ENCODE assay signal across 21 cellular contexts in the genomic region with DNA sequence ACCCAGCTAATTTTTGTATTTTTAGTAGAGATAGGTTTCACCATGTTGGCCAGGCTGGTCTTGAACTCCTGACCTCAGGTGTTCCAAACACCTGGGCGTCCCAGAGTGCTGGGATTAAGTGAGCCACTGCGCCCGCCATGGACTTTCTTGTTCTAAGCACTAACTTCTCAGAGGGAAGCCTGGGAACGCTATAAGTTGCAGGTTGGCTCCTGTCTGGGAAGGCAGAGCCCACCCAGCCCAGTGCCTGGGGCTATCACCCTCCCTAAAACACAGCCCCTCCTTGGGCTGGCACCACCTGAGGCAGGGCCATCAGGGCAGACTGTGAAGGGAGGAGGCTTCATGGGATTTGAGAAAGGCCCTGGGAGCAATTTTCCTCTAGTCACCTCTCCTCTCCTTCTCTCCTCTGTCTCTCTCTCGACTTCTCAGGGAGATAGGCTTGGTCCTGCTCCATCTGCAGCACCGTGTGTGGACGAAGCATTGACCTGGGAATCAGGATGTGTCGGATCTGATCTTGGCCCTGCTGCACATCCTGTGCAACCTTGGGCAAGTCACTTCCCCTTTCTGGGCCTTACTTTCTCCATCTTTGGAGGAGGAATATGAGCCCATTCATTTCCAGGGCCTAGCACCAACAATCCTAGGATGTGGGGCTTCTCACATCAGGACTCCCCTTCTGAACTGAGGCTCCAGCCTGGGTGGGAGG. TPM values are rescaled to one million over a fixed set of nuclear protein-coding genes. Genes with fewer than 3 reads are reported as not detected.
DNase-seq lines count a peak whose midpoint lies in the region; ATAC-seq, FAIRE-seq and TF ChIP-seq lines count a peak whose summit lies in the region.
"Had no signal": no experiment of that assay in that cellular context is flagged by ENCODE, and none has a peak within 500 bp of the region (broad histone marks: within the 10 kb centered on the region; RNA-seq: fewer than 3 reads in every experiment).

No MANE protein-coding gene starts in this region.

- H3K9me3 ChIP-seq in kidney (ENCODE audit: control insufficient read depth in 1 of 2, low read length in 2 of 2), result no peaks in the 10 kb centered on the region
- H3K9me3 ChIP-seq: esophagus muscularis mucosa, left ventricle myocardium inferior, mucosa of descending colon had no signal

- no peaks in the 10 kb centered on the region for H3K36me3 ChIP-seq in kidney (ENCODE audit: control insufficient read depth in 1 of 2, insufficient read depth in 2 of 2, low read length in 2 of 2)
- H3K36me3 ChIP-seq: cardiac muscle cell, esophagus muscularis mucosa, left ventricle myocardium inferior had no signal

- CTCF ChIA-PET in activated CD4-positive, alpha-beta memory T cell treated with anti-CD3 and anti-CD28 coated beads, Interleukin-2, amount 10 ng/mL, durations not matched to agents 7 days and 5 days (lab: Charles Lee), result interaction anchor here (1.4 to 5.2 kb wide), 3 partner anchors 14 to 47 kb away, joined by 3 to 68 read pairs (median 9); no protein-coding TSS in a partner anchor

- ATAC-seq in activated T-cell treated with anti-CD3 and anti-CD28 coated beads, Interleukin-2, amount 50 U/mL, for 72 hours (replicated peaks in 1 of 2), result no peak
- ATAC-seq in activated T-cell treated with anti-CD3 and anti-CD28 coated beads, Interleukin-2, amount 50 U/mL, for 4 hours, result no peak
- no peak for ATAC-seq in stimulated activated naive CD8-positive, alpha-beta T cell treated with anti-CD3 and anti-CD28 coated beads, Interleukin-15, amount 100 ng/mL, for 72 hours

- FAIRE-seq in kidney (lab: Jason Lieb, UNC) (no peak), GM19239 (lab: Jason Lieb, UNC) (no peak)

- DNase-seq in activated T-cell treated with anti-CD3 and anti-CD28 coated beads, Interleukin-2, amount 50 U/mL, for 72 hours, result no peak
- DNase-seq in activated T-cell treated with anti-CD3 and anti-CD28 coated beads, Interleukin-2, amount 50 U/mL, for 4 hours, result no peak
- DNase-seq in activated CD4-positive, alpha-beta memory T cell treated with anti-CD3 and anti-CD28 coated beads, Interleukin-2, amount 10 ng/mL, durations not matched to agents 7 days and 5 days, result no peak
- DNase-seq in kidney, result peak; percentile 51
- no peak for DNase-seq in stimulated activated naive CD8-positive, alpha-beta T cell treated with anti-CD3 and anti-CD28 coated beads, Interleukin-15, amount 100 ng/mL, for 72 hours
- no peak for DNase-seq in GM19239 (ENCODE audit: insufficient read length, low spot score)
- DNase-seq in OCI-M1 (lab: John Stamatoyannopoulos, UW), result no peak
- DNase-seq in ecto neural progenitor cell (ENCODE audit: low spot score), result no peak
- DNase-seq: GOT3; left ventricle myocardium inferior; NCI-H187 treated with DMSO at 0.1 percent for 48 hours; stimulated activated CD4-positive, alpha-beta T cell treated with anti-CD3 and anti-CD28 coated beads, Interleukin-15, amount 100 ng/mL, for 24 hours; stimulated activated naive CD4-positive, alpha-beta T cell had no signal

- no peak overlapping the region for H3K4me3 ChIP-seq in kidney (ENCODE audit: low read length in 2 of 2)
- H3K4me3 ChIP-seq: cardiac muscle cell, dorsolateral prefrontal cortex, esophagus muscularis mucosa, left ventricle myocardium inferior, mucosa of descending colon had no signal

- H3K4me1 Mint-ChIP-seq in activated T-cell treated with anti-CD3 and anti-CD28 coated beads, Interleukin-2, amount 50 U/mL, for 72 hours (ENCODE audit: low read depth), result peaks cover 85% of the 10 kb centered on the region
- peaks cover 80% of the 10 kb centered on the region for H3K4me1 Mint-ChIP-seq in activated T-cell treated with anti-CD3 and anti-CD28 coated beads, Interleukin-2, amount 50 U/mL, for 4 hours (ENCODE audit: low read depth)
- peaks cover 80% of the 10 kb centered on the region for H3K4me1 Mint-ChIP-seq in activated CD4-positive, alpha-beta memory T cell treated with anti-CD3 and anti-CD28 coated beads, Interleukin-2, amount 10 ng/mL, durations not matched to agents 7 days and 5 days
- peaks cover 90% of the 10 kb centered on the region for H3K4me1 Mint-ChIP-seq in stimulated activated naive CD8-positive, alpha-beta T cell treated with anti-CD3 and anti-CD28 coated beads, Interleukin-15, amount 100 ng/mL, for 72 hours

- H3K9me3 Mint-ChIP-seq in activated T-cell treated with anti-CD3 and anti-CD28 coated beads, Interleukin-2, amount 50 U/mL, for 72 hours, result no peaks in the 10 kb centered on the region
- H3K9me3 Mint-ChIP-seq in activated T-cell treated with anti-CD3 and anti-CD28 coated beads, Interleukin-2, amount 50 U/mL, for 4 hours, result no peaks in the 10 kb centered on the region
- no peaks in the 10 kb centered on the region for H3K9me3 Mint-ChIP-seq in activated CD4-positive, alpha-beta memory T cell treated with anti-CD3 and anti-CD28 coated beads, Interleukin-2, amount 10 ng/mL, durations not matched to agents 7 days and 5 days
- H3K9me3 Mint-ChIP-seq in stimulated activated naive CD8-positive, alpha-beta T cell treated with anti-CD3 and anti-CD28 coated beads, Interleukin-15, amount 100 ng/mL, for 72 hours, result no peaks in the 10 kb centered on the region

- peaks cover 0 to 7% of the 10 kb centered on the region in 2 donors for H3K4me1 ChIP-seq in kidney (ENCODE audit: control insufficient read depth in 1 of 2, insufficient read depth in 1 of 2, low read depth in 1 of 2, low read length in 2 of 2)
- H3K4me1 ChIP-seq: esophagus muscularis mucosa, left ventricle myocardium inferior had no signal

- POLR2A ChIA-PET in activated CD4-positive, alpha-beta memory T cell treated with anti-CD3 and anti-CD28 coated beads, Interleukin-2, amount 10 ng/mL, durations not matched to agents 7 days and 5 days (lab: Charles Lee), result interaction anchor here (1.4 to 1.8 kb wide), 2 partner anchors 8 to 10 kb away, joined by 5 to 12 read pairs; partner anchors contain the start of gene PSD4

- H3K9ac ChIP-seq in kidney (ENCODE audit: low read length in 2 of 2), result no peak overlapping the region

- peaks cover 26 to 27% of the 10 kb centered on the region in 2 donors for H3K36me3 Mint-ChIP-seq in activated T-cell treated with anti-CD3 and anti-CD28 coated beads, Interleukin-2, amount 50 U/mL, for 72 hours (ENCODE audit: insufficient read depth in 2 of 2)
- peaks cover 31% of the 10 kb centered on the region for H3K36me3 Mint-ChIP-seq in activated T-cell treated with anti-CD3 and anti-CD28 coated beads, Interleukin-2, amount 50 U/mL, for 4 hours (ENCODE audit: insufficient read depth)
- peaks cover 78% of the 10 kb centered on the region for H3K36me3 Mint-ChIP-seq in activated CD4-positive, alpha-beta memory T cell treated with anti-CD3 and anti-CD28 coated beads, Interleukin-2, amount 10 ng/mL, durations not matched to agents 7 days and 5 days (ENCODE audit: low read depth)

- H3K27me3 Mint-ChIP-seq in activated T-cell treated with anti-CD3 and anti-CD28 coated beads, Interleukin-2, amount 50 U/mL, for 72 hours (ENCODE audit: low read depth), result no peaks in the 10 kb centered on the region
- H3K27me3 Mint-ChIP-seq in activated T-cell treated with anti-CD3 and anti-CD28 coated beads, Interleukin-2, amount 50 U/mL, for 4 hours (ENCODE audit: low read depth), result no peaks in the 10 kb centered on the region
- H3K27me3 Mint-ChIP-seq in activated CD4-positive, alpha-beta memory T cell treated with anti-CD3 and anti-CD28 coated beads, Interleukin-2, amount 10 ng/mL, durations not matched to agents 7 days and 5 days, result no peaks in the 10 kb centered on the region
- H3K27me3 Mint-ChIP-seq in stimulated activated naive CD8-positive, alpha-beta T cell treated with anti-CD3 and anti-CD28 coated beads, Interleukin-15, amount 100 ng/mL, for 72 hours, result no peaks in the 10 kb centered on the region

- intact Hi-C loops in kidney (cut with DNase I), result no loop called here

- no peak for TF ChIP-seq CTCF in kidney (IDR thresholded peaks at IDR 0.05; ENCODE audit: borderline replicate concordance, extremely low read depth, insufficient read depth)

- H3K27ac ChIP-seq in kidney (ENCODE audit: low read depth in 2 of 2, low read length in 2 of 2), result no peak overlapping the region
- H3K27ac ChIP-seq: cardiac muscle cell, dorsolateral prefrontal cortex, esophagus muscularis mucosa, left ventricle myocardium inferior, VCaP had no signal

- H3K4me3 Mint-ChIP-seq in activated T-cell treated with anti-CD3 and anti-CD28 coated beads, Interleukin-2, amount 50 U/mL, for 72 hours, result peak overlapping the region in 1 of 2 donors; percentile 26
- H3K4me3 Mint-ChIP-seq in activated T-cell treated with anti-CD3 and anti-CD28 coated beads, Interleukin-2, amount 50 U/mL, for 4 hours, result no peak overlapping the region
- no peak overlapping the region for H3K4me3 Mint-ChIP-seq in activated CD4-positive, alpha-beta memory T cell treated with anti-CD3 and anti-CD28 coated beads, Interleukin-2, amount 10 ng/mL, durations not matched to agents 7 days and 5 days
- peak overlapping the region in 1 of 2 donors; percentile 47 for H3K4me3 Mint-ChIP-seq in stimulated activated naive CD8-positive, alpha-beta T cell treated with anti-CD3 and anti-CD28 coated beads, Interleukin-15, amount 100 ng/mL, for 72 hours

- H3K27ac Mint-ChIP-seq in activated T-cell treated with anti-CD3 and anti-CD28 coated beads, Interleukin-2, amount 50 U/mL, for 72 hours, result peak overlapping the region; percentile 11
- H3K27ac Mint-ChIP-seq in activated CD4-positive, alpha-beta memory T cell treated with anti-CD3 and anti-CD28 coated beads, Interleukin-2, amount 10 ng/mL, durations not matched to agents 7 days and 5 days, result peak overlapping the region; percentile 9
- H3K27ac Mint-ChIP-seq in stimulated activated naive CD8-positive, alpha-beta T cell treated with anti-CD3 and anti-CD28 coated beads, Interleukin-15, amount 100 ng/mL, for 72 hours, result peak overlapping the region; percentile 39 to 58

RNA-seq across cellular contexts. Expression of gene PSD4, which starts 10.9 kb away (rescaled TPM):
- 100 to 1,000 TPM; 174 to 200 TPM for total RNA-seq in activated T-cell treated with anti-CD3 and anti-CD28 coated beads, Interleukin-2, amount 50 U/mL, for 72 hours
- total RNA-seq in activated T-cell treated with anti-CD3 and anti-CD28 coated beads, Interleukin-2, amount 50 U/mL, for 4 hours, result 100 to 1,000 TPM; 155 to 172 (median 164) TPM
- 100 to 1,000 TPM; 261 to 272 TPM for total RNA-seq in activated CD4-positive, alpha-beta memory T cell treated with anti-CD3 and anti-CD28 coated beads, Interleukin-2, amount 10 ng/mL, durations not matched to agents 7 days and 5 days
- total RNA-seq in kidney, result 42.0 TPM
- 16.2 TPM for polyA plus RNA-seq in kidney (ENCODE audit: insufficient read depth, low read depth, low replicate concordance)

RNA-seq across cellular contexts. Expression of gene IL1RN, which starts 57.3 kb away (rescaled TPM):
- total RNA-seq in activated T-cell treated with anti-CD3 and anti-CD28 coated beads, Interleukin-2, amount 50 U/mL, for 72 hours, result 10 to 100 TPM; 18.5 to 44.3 TPM
- 1 to 10 TPM; 1.2 to 2.5 (median 1.8) TPM for total RNA-seq in activated T-cell treated with anti-CD3 and anti-CD28 coated beads, Interleukin-2, amount 50 U/mL, for 4 hours
- total RNA-seq in activated CD4-positive, alpha-beta memory T cell treated with anti-CD3 and anti-CD28 coated beads, Interleukin-2, amount 10 ng/mL, durations not matched to agents 7 days and 5 days, result 1 to 10 TPM; 2.6 to 3.3 TPM
- total RNA-seq in kidney, result 2.1 TPM
- 1.3 TPM for polyA plus RNA-seq in kidney (ENCODE audit: insufficient read depth, low read depth, low replicate concordance)
- total RNA-seq: cardiac muscle cell, NCI-H460, osteoblast had no signal
- polyA plus RNA-seq: AG04450, cardiac muscle cell had no signal
